Comparison of ENCODE assay signal across 1 cellular context in the genomic region with DNA sequence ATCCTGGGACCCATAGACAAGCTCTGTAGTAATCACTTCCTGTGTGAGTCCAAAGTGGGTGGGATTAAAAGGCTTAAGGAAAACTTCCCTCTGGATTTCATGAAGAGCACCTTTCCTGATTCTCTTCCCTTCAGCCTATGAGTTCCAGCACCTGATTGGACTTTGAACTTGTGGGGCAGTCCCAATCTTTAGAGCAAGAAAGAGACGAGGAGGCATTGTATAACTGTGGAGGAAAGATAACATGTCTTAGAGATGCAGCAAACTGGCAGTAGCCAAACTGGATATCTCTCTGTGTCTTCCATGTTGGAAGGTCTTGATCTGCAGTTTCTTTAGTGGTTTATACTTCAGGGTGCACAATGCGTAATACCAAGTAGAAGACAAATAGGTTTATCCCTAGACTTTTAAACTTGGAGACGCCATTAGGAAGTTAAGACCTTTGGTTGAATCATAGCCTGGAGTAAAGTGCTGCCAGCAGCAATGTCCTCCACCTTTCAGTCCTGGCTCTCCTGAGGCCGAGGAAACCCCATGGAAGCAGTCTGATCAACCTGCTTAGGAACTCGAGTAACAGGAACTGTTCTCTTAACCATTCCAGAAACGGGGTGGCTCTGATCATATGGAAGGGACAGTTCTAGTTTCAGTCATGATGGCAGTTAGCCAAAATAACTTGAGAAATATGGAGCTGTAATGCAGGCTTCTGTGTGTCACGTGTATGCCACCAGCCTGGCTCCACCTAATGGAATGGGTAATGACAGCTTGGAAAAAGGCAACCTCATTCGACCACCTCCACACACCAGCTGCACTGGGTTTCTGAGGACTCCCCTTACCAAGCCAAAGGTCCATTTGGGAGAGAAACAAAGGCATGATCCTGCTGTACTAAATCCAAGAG.
TF ChIP-seq lines count a peak whose summit lies in the region.

No MANE protein-coding gene starts in this region.

TF ChIP-seq in K562, 482 proteins besides CTCF, POLR2A, EP300 and RAD21 (continued from another document and continues in another):
- TF ChIP-seq, protein P1, sequence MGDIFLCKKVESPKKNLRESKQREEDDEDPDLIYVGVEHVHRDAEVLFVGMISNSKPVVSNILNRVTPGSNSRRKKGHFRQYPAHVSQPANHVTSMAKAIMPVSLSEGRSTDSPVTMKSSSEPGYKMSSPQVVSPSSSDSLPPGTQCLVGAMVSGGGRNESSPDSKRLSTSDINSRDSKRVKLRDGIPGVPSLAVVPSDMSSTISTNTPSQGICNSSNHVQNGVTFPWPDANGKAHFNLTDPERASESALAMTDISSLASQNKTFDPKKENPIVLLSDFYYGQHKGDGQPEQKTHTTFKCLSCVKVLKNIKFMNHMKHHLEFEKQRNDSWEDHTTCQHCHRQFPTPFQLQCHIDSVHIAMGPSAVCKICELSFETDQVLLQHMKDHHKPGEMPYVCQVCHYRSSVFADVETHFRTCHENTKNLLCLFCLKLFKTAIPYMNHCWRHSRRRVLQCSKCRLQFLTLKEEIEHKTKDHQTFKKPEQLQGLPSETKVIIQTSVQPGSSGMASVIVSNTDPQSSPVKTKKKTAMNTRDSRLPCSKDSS (IDR thresholded peaks at IDR 0.05; ENCODE audit: low read depth, partially characterized antibody): no peak
- TF ChIP-seq ARID1B (IDR thresholded peaks at IDR 0.05): peak; percentile 77
- TF ChIP-seq RNF2 (IDR thresholded peaks at IDR 0.05): no peak
- TF ChIP-seq ELF4 (CRISPR knock-in tag; IDR thresholded peaks at IDR 0.05): peak; percentile 53; the same call in 1 of the 2 replicates
- 0 out of 2 replicates have a peak, but pooled peaks have one; percentile 10 for TF ChIP-seq ZBTB17 (CRISPR knock-in tag; IDR thresholded peaks at IDR 0.05)
- no peak for TF ChIP-seq TSC22D4 (tag; IDR thresholded peaks at IDR 0.05)
- no peak for TF ChIP-seq HDGF (IDR thresholded peaks at IDR 0.05)
- TF ChIP-seq, protein P2, sequence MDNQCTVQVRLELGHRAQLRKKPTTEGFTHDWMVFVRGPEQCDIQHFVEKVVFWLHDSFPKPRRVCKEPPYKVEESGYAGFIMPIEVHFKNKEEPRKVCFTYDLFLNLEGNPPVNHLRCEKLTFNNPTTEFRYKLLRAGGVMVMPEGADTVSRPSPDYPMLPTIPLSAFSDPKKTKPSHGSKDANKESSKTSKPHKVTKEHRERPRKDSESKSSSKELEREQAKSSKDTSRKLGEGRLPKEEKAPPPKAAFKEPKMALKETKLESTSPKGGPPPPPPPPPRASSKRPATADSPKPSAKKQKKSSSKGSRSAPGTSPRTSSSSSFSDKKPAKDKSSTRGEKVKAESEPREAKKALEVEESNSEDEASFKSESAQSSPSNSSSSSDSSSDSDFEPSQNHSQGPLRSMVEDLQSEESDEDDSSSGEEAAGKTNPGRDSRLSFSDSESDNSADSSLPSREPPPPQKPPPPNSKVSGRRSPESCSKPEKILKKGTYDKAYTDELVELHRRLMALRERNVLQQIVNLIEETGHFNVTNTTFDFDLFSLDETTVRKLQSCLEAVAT (IDR thresholded peaks at IDR 0.05): no peak
- no peak for TF ChIP-seq ATF1 (CRISPR knock-in tag; IDR thresholded peaks at IDR 0.05)
- no peak for TF ChIP-seq ATF1 (tag; IDR thresholded peaks at IDR 0.05)
- TF ChIP-seq, protein P3, sequence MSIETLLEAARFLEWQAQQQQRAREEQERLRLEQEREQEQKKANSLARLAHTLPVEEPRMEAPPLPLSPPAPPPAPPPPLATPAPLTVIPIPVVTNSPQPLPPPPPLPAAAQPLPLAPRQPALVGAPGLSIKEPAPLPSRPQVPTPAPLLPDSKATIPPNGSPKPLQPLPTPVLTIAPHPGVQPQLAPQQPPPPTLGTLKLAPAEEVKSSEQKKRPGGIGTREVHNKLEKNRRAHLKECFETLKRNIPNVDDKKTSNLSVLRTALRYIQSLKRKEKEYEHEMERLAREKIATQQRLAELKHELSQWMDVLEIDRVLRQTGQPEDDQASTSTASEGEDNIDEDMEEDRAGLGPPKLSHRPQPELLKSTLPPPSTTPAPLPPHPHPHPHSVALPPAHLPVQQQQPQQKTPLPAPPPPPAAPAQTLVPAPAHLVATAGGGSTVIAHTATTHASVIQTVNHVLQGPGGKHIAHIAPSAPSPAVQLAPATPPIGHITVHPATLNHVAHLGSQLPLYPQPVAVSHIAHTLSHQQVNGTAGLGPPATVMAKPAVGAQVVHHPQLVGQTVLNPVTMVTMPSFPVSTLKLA (conservative IDR thresholded peaks at IDR 0.05): no peak
- TF ChIP-seq TBL1XR1 (IDR thresholded peaks at IDR 0.05; ENCODE audit: low read length in 2 of 2): no peak
- TF ChIP-seq ZNF717 (CRISPR knock-in tag; IDR thresholded peaks at IDR 0.05): no peak
- no peak for TF ChIP-seq PRMT5 (CRISPR knock-in tag; IDR thresholded peaks at IDR 0.05)
- TF ChIP-seq SMAD4 (CRISPR knock-in tag; conservative IDR thresholded peaks at IDR 0.05): 0 out of 2 replicates have a peak, but pooled peaks have one; percentile 9
- no peak for TF ChIP-seq SMARCB1 (IDR thresholded peaks at IDR 0.05; ENCODE audit: insufficient read length, low read depth)
- TF ChIP-seq MAZ (CRISPR knock-in tag; conservative IDR thresholded peaks at IDR 0.05 in 1 of 2, IDR thresholded peaks at IDR 0.05 in 1 of 2): peak in 1 of 2 experiments; percentile 46; a peak in 1 of 4 replicates
- TF ChIP-seq NR2C2 (CRISPR knock-in tag; IDR thresholded peaks at IDR 0.05): no peak
- no peak for TF ChIP-seq NR2C2 (tag; IDR thresholded peaks at IDR 0.05)
- TF ChIP-seq ZNF165 (CRISPR knock-in tag; IDR thresholded peaks at IDR 0.05; ENCODE audit: borderline replicate concordance): no peak
- TF ChIP-seq SIRT6 (IDR thresholded peaks at IDR 0.05; ENCODE audit: low read depth, low read length): no peak
- no peak for TF ChIP-seq HNRNPUL1 (IDR thresholded peaks at IDR 0.05; ENCODE audit: low read length)
- TF ChIP-seq, protein P4, sequence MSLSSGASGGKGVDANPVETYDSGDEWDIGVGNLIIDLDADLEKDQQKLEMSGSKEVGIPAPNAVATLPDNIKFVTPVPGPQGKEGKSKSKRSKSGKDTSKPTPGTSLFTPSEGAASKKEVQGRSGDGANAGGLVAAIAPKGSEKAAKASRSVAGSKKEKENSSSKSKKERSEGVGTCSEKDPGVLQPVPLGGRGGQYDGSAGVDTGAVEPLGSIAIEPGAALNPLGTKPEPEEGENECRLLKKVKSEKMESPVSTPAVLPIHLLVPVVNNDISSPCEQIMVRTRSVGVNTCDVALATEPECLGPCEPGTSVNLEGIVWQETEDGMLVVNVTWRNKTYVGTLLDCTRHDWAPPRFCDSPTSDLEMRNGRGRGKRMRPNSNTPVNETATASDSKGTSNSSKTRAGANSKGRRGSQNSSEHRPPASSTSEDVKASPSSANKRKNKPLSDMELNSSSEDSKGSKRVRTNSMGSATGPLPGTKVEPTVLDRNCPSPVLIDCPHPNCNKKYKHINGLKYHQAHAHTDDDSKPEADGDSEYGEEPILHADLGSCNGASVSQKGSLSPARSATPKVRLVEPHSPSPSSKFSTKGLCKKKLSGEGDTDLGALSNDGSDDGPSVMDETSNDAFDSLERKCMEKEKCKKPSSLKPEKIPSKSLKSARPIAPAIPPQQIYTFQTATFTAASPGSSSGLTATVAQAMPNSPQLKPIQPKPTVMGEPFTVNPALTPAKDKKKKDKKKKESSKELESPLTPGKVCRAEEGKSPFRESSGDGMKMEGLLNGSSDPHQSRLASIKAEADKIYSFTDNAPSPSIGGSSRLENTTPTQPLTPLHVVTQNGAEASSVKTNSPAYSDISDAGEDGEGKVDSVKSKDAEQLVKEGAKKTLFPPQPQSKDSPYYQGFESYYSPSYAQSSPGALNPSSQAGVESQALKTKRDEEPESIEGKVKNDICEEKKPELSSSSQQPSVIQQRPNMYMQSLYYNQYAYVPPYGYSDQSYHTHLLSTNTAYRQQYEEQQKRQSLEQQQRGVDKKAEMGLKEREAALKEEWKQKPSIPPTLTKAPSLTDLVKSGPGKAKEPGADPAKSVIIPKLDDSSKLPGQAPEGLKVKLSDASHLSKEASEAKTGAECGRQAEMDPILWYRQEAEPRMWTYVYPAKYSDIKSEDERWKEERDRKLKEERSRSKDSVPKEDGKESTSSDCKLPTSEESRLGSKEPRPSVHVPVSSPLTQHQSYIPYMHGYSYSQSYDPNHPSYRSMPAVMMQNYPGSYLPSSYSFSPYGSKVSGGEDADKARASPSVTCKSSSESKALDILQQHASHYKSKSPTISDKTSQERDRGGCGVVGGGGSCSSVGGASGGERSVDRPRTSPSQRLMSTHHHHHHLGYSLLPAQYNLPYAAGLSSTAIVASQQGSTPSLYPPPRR (CRISPR knock-in tag; IDR thresholded peaks at IDR 0.05; ENCODE audit: borderline replicate concordance): no peak
- no peak for TF ChIP-seq GTF2E2 (tag; IDR thresholded peaks at IDR 0.05)
- TF ChIP-seq ZBED1 (IDR thresholded peaks at IDR 0.05): no peak
- 0 out of 2 replicates have a peak, but pooled peaks have one; percentile 26 for TF ChIP-seq SUPT5H (IDR thresholded peaks at IDR 0.05)
- no peak for TF ChIP-seq PTTG1 (tag; IDR thresholded peaks at IDR 0.05; ENCODE audit: low read depth)
- TF ChIP-seq, protein P5, sequence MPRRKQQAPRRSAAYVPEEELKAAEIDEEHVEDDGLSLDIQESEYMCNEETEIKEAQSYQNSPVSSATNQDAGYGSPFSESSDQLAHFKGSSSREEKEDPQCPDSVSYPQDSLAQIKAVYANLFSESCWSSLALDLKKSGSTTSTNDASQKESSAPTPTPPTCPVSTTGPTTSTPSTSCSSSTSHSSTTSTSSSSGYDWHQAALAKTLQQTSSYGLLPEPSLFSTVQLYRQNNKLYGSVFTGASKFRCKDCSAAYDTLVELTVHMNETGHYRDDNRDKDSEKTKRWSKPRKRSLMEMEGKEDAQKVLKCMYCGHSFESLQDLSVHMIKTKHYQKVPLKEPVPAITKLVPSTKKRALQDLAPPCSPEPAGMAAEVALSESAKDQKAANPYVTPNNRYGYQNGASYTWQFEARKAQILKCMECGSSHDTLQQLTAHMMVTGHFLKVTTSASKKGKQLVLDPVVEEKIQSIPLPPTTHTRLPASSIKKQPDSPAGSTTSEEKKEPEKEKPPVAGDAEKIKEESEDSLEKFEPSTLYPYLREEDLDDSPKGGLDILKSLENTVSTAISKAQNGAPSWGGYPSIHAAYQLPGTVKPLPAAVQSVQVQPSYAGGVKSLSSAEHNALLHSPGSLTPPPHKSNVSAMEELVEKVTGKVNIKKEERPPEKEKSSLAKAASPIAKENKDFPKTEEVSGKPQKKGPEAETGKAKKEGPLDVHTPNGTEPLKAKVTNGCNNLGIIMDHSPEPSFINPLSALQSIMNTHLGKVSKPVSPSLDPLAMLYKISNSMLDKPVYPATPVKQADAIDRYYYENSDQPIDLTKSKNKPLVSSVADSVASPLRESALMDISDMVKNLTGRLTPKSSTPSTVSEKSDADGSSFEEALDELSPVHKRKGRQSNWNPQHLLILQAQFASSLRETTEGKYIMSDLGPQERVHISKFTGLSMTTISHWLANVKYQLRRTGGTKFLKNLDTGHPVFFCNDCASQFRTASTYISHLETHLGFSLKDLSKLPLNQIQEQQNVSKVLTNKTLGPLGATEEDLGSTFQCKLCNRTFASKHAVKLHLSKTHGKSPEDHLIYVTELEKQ (CRISPR knock-in tag; IDR thresholded peaks at IDR 0.05): no peak
- no peak for TF ChIP-seq MCM3 (IDR thresholded peaks at IDR 0.05)
- TF ChIP-seq, protein P6, sequence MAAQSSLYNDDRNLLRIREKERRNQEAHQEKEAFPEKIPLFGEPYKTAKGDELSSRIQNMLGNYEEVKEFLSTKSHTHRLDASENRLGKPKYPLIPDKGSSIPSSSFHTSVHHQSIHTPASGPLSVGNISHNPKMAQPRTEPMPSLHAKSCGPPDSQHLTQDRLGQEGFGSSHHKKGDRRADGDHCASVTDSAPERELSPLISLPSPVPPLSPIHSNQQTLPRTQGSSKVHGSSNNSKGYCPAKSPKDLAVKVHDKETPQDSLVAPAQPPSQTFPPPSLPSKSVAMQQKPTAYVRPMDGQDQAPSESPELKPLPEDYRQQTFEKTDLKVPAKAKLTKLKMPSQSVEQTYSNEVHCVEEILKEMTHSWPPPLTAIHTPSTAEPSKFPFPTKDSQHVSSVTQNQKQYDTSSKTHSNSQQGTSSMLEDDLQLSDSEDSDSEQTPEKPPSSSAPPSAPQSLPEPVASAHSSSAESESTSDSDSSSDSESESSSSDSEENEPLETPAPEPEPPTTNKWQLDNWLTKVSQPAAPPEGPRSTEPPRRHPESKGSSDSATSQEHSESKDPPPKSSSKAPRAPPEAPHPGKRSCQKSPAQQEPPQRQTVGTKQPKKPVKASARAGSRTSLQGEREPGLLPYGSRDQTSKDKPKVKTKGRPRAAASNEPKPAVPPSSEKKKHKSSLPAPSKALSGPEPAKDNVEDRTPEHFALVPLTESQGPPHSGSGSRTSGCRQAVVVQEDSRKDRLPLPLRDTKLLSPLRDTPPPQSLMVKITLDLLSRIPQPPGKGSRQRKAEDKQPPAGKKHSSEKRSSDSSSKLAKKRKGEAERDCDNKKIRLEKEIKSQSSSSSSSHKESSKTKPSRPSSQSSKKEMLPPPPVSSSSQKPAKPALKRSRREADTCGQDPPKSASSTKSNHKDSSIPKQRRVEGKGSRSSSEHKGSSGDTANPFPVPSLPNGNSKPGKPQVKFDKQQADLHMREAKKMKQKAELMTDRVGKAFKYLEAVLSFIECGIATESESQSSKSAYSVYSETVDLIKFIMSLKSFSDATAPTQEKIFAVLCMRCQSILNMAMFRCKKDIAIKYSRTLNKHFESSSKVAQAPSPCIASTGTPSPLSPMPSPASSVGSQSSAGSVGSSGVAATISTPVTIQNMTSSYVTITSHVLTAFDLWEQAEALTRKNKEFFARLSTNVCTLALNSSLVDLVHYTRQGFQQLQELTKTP (IDR thresholded peaks at IDR 0.05; ENCODE audit: low read depth in 1 of 2, partially characterized antibody in 2 of 2): no peak
- no peak for TF ChIP-seq ZNF124 (CRISPR knock-in tag; IDR thresholded peaks at IDR 0.05)
- TF ChIP-seq CBX3 (IDR thresholded peaks at IDR 0.05; ENCODE audit: borderline replicate concordance in 1 of 2, low read length in 2 of 2): no peak
- no peak for TF ChIP-seq SMAD2 (IDR thresholded peaks at IDR 0.05; ENCODE audit: low read depth, low read length)
- no peak for TF ChIP-seq XRCC3 (IDR thresholded peaks at IDR 0.05)
- TF ChIP-seq DMBX1 (CRISPR knock-in tag; IDR thresholded peaks at IDR 0.05; ENCODE audit: borderline replicate concordance): no peak
- TF ChIP-seq TEAD4 (IDR thresholded peaks at IDR 0.05; ENCODE audit: low read length): peak; percentile 67
- no peak for TF ChIP-seq TEAD4 (CRISPR knock-in tag; IDR thresholded peaks at IDR 0.05; ENCODE audit: borderline replicate concordance)
- TF ChIP-seq ZNF253 (CRISPR knock-in tag; conservative IDR thresholded peaks at IDR 0.05): no peak
- TF ChIP-seq KLF13 (tag; IDR thresholded peaks at IDR 0.05; ENCODE audit: borderline replicate concordance, low read depth): no peak
- no peak for TF ChIP-seq EZH2 (IDR thresholded peaks at IDR 0.05; ENCODE audit: borderline replicate concordance, low read depth, low read length)
- no peak for TF ChIP-seq ZNF408 (CRISPR knock-in tag; IDR thresholded peaks at IDR 0.05; ENCODE audit: low read depth)
- TF ChIP-seq RBM14 (IDR thresholded peaks at IDR 0.05; ENCODE audit: borderline replicate concordance, insufficient read depth, low read depth, low read length): no peak
- no peak for TF ChIP-seq ZNF184 (CRISPR knock-in tag; IDR thresholded peaks at IDR 0.05)
